18 cellular contexts compared by ENCODE assay signal in the genomic region with DNA sequence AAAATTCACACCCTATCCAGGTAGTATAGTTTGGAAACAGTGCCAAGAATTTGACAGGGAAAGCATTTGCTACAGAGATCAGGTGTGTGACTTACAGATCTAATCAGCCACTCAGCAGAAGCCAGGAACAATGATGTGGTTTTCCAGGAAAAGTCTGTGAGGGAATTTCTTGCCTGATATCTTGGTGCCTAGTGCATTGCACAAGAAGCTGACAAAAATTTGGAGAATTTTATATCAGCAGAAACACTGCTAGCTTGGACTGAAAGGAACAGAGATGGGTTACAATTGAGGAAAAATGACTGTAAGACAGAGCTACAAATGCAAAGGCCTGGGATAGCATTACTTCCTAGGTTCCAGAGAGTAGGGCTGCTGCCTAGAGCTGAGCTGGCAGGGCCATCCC.
"Had no signal": no experiment of that assay in that cellular context is flagged by ENCODE, and none has a peak within 500 bp of the region (broad histone marks: within the 10 kb centered on the region; RNA-seq: fewer than 3 reads in every experiment).

No MANE protein-coding gene starts in this region.

- H3K9me3 Mint-ChIP-seq: nephron progenitor cell; stimulated activated effector memory CD8-positive, alpha-beta T cell treated with anti-CD3 and anti-CD28 coated beads, Interleukin-12 subunit alpha, Interleukin-12 subunit beta, amount 100 ng/mL, for 72 hours had no signal

- H3K4me3 ChIP-seq: heart left ventricle, psoas muscle, right lobe of liver, suprapubic skin, thyroid gland, upper lobe of left lung, uterus had no signal

- H3K36me3 Mint-ChIP-seq: naive thymus-derived CD4-positive, alpha-beta T cell; stimulated activated effector memory CD8-positive, alpha-beta T cell treated with anti-CD3 and anti-CD28 coated beads, Interleukin-12 subunit alpha, Interleukin-12 subunit beta, amount 100 ng/mL, for 72 hours had no signal

- H3K27ac Mint-ChIP-seq: naive thymus-derived CD4-positive, alpha-beta T cell; nephron progenitor cell; stimulated activated effector memory CD8-positive, alpha-beta T cell treated with anti-CD3 and anti-CD28 coated beads, Interleukin-12 subunit alpha, Interleukin-12 subunit beta, amount 100 ng/mL, for 72 hours had no signal

- DNase-seq: effector CD4-positive, alpha-beta T cell; heart left ventricle; hippocampal formation; left colon; left ventricle myocardium superior; naive thymus-derived CD4-positive, alpha-beta T cell; nephron progenitor cell; psoas muscle; retina; right lobe of liver; stimulated activated CD4-positive, alpha-beta T cell treated with anti-CD3 and anti-CD28 coated beads, Interleukin-4, amount 100 ng/mL, for 1 hour; stimulated activated CD8-positive, alpha-beta memory T cell treated with anti-CD3 and anti-CD28 coated beads, Interleukin-4, amount 100 ng/mL, for 48 hours; stimulated activated naive CD8-positive, alpha-beta T cell treated with anti-CD3 and anti-CD28 coated beads, Interleukin-15, Interleukin-2, amounts not matched to agents 100 U/mL and 50 U/mL, for 24 hours; thyroid gland; upper lobe of left lung; uterus had no signal

- ATAC-seq: heart left ventricle; left colon; left ventricle myocardium superior; naive thymus-derived CD4-positive, alpha-beta T cell; psoas muscle; right lobe of liver; stimulated activated effector memory CD8-positive, alpha-beta T cell treated with anti-CD3 and anti-CD28 coated beads, Interleukin-12 subunit alpha, Interleukin-12 subunit beta, amount 100 ng/mL, for 72 hours; stimulated activated naive CD8-positive, alpha-beta T cell treated with anti-CD3 and anti-CD28 coated beads, Interleukin-15, Interleukin-2, amounts not matched to agents 100 U/mL and 50 U/mL, for 24 hours had no signal

- H3K27me3 ChIP-seq: heart left ventricle, right lobe of liver, suprapubic skin, thyroid gland, upper lobe of left lung, uterus had no signal

- H3K4me1 ChIP-seq: heart left ventricle, psoas muscle, right lobe of liver, suprapubic skin, thyroid gland, upper lobe of left lung, uterus had no signal

- H3K27me3 Mint-ChIP-seq: naive thymus-derived CD4-positive, alpha-beta T cell had no signal

- H3K27ac ChIP-seq: heart left ventricle, psoas muscle, right lobe of liver, suprapubic skin, thyroid gland, upper lobe of left lung, uterus had no signal

- H3K4me1 Mint-ChIP-seq: naive thymus-derived CD4-positive, alpha-beta T cell; nephron progenitor cell; stimulated activated effector memory CD8-positive, alpha-beta T cell treated with anti-CD3 and anti-CD28 coated beads, Interleukin-12 subunit alpha, Interleukin-12 subunit beta, amount 100 ng/mL, for 72 hours had no signal

- H3K36me3 ChIP-seq: heart left ventricle, right lobe of liver, suprapubic skin, thyroid gland, upper lobe of left lung, uterus had no signal

- H3K4me3 Mint-ChIP-seq: naive thymus-derived CD4-positive, alpha-beta T cell; nephron progenitor cell; stimulated activated effector memory CD8-positive, alpha-beta T cell treated with anti-CD3 and anti-CD28 coated beads, Interleukin-12 subunit alpha, Interleukin-12 subunit beta, amount 100 ng/mL, for 72 hours had no signal
